Comparison of ENCODE assay signal across 20 cellular contexts in the genomic region with DNA sequence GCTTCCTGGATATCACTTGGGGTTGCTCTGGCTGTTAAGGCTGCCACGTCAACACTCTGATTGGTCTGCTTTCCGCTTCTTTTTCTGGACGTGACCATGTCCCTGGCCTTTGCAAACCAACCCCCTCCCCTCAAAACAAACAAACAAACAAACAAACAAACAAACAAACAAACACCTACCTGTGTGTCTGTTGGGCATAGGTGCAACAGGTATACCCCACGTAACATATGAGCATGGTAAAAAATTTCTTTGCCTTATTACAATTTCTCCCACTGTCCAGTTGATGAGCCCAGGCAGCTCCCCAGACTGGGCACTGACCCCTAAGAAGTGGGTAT.
DNase-seq lines count a peak whose midpoint lies in the region; ATAC-seq, FAIRE-seq and TF ChIP-seq lines count a peak whose summit lies in the region.
"Had no signal": no experiment of that assay in that cellular context is flagged by ENCODE, and none has a peak within 500 bp of the region (broad histone marks: within the 10 kb centered on the region; RNA-seq: fewer than 3 reads in every experiment).

No MANE protein-coding gene starts in this region.

- RAD21 ChIA-PET in GM12878 (lab: Charles Lee; ENCODE audit: unreplicated experiment): no interaction called here

- POLR2A ChIA-PET in GM12878 (lab: Charles Lee): no interaction called here

- no peak for TF ChIP-seq RAD21 in GM12878 (IDR thresholded peaks at IDR 0.05; ENCODE audit: insufficient read depth, low read depth, low read length)

- H3K4me3 Mint-ChIP-seq in CD14-positive monocyte: no peak overlapping the region
- H3K4me3 Mint-ChIP-seq: activated B cell treated with CpG ODN at 0.5 μM for 24 hours; activated naive CD8-positive, alpha-beta T cell; CD4-positive, CD25-positive, alpha-beta regulatory T cell; stimulated activated naive CD8-positive, alpha-beta T cell treated with anti-CD3 and anti-CD28 coated beads, Interleukin-15, amount 100 ng/mL, for 72 hours had no signal

- in situ Hi-C loops in GM12878 (cut with MboI): no loop called here

- 42% methylated on average over 4 of the region's 4 CpGs for WGBS in GM12878 (ENCODE audit: insufficient coverage, insufficient replicate concordance, low lambda C conversion rate, missing lambda C conversion rate)

- TF ChIP-seq CTCF in CD14-positive monocyte (IDR thresholded peaks at IDR 0.05) (no peak), HL-60 (IDR thresholded peaks at IDR 0.05; ENCODE audit: insufficient read depth, low read length) (no peak), GM12878 (IDR thresholded peaks at IDR 0.05 in 2 of 3, conservative IDR thresholded peaks at IDR 0.05 in 1 of 3; ENCODE audit: control insufficient read depth in 2 of 3, extremely low read depth in 1 of 3, insufficient read depth in 1 of 3, low read depth in 3 of 3, low read length in 3 of 3) (no peak)

- intact Hi-C loops in CD14-positive monocyte (cut with micrococcal nuclease) (no loop called here), GM12878 (cut with micrococcal nuclease; ENCODE audit: unreplicated experiment) (loop anchor here (10.0 kb wide), 1 partner anchor 97 kb away; no protein-coding TSS in a partner anchor)

- no peaks in the 10 kb centered on the region for H3K79me2 ChIP-seq in GM12878 (ENCODE audit: control insufficient read depth, insufficient read depth, low read length)

- no peaks in the 10 kb centered on the region for H3K4me1 ChIP-seq in GM12878 (ENCODE audit: control insufficient read depth, insufficient read depth, low read length)
- H3K4me1 ChIP-seq in iPS-18a (ENCODE audit: control insufficient read depth, low read depth, low read length): peaks cover 8% of the 10 kb centered on the region
- H3K4me1 ChIP-seq: ascending aorta, thyroid gland had no signal

- H3K27ac ChIP-seq in HL-60 (replicated peaks) (peak overlapping the region; percentile 39; the same call in 1 of the 2 replicates), GM12878 (ENCODE audit: control insufficient read depth, insufficient read depth) (no peak overlapping the region), iPS-18a (ENCODE audit: low read length) (peak overlapping the region; percentile 41)
- H3K27ac ChIP-seq: ascending aorta, foreskin keratinocyte, thyroid gland had no signal

- H3K36me3 Mint-ChIP-seq in CD14-positive monocyte: no peaks in the 10 kb centered on the region
- H3K36me3 Mint-ChIP-seq: CD4-positive, CD25-positive, alpha-beta regulatory T cell had no signal

- no peak overlapping the region for H3K27ac Mint-ChIP-seq in CD14-positive monocyte
- H3K27ac Mint-ChIP-seq: activated B cell treated with CpG ODN at 0.5 μM for 24 hours; activated naive CD8-positive, alpha-beta T cell; activated T-helper 2 cell treated with anti-CD3 and anti-CD28 coated beads, Interferon-gamma antibody, Interleukin-2, Interleukin-4, amounts not matched to agents 10 μg/mL and 5 μg/mL and 100 μg/mL, durations not matched to agents 14 hours and 24 hours and 36 hours; CD4-positive, CD25-positive, alpha-beta regulatory T cell had no signal

- H3K4me3 ChIP-seq in HL-60 (replicated peaks; ENCODE audit: insufficient read depth, low read length): no peak overlapping the region
- no peak overlapping the region for H3K4me3 ChIP-seq in GM12878
- no peak overlapping the region for H3K4me3 ChIP-seq in iPS-18a (ENCODE audit: low read length)
- H3K4me3 ChIP-seq: ascending aorta, thyroid gland had no signal

- no peak for TF ChIP-seq POLR2A in GM12878 (IDR thresholded peaks at IDR 0.05; ENCODE audit: low read depth, low read length)

- SMC1A ChIA-PET in GM12878 (lab: Charles Lee; ENCODE audit: uncharacterized antibody, unreplicated experiment): no interaction called here

- DNase-seq in CD14-positive monocyte (ENCODE audit: low spot score) (peak; percentile 23), HL-60 (ENCODE audit: low read depth in 1 of 2, low spot score in 1 of 2) (no peak), GM12878 (ENCODE audit: low read depth, low spot score) (no peak), inferior parietal cortex (ENCODE audit: extremely low spot score) (no peak), activated gamma-delta T cell treated with Interleukin-2 at 50 U/mL for 16 hours (no peak)
- no peak for DNase-seq in effector CD8-positive, alpha-beta T cell (lab: John Stamatoyannopoulos, UW)
- DNase-seq: activated B cell treated with CpG ODN at 0.5 μM for 24 hours, NCI-H1105 treated with DMSO at 0.1 percent for 48 hours, NCI-H2081 treated with DMSO at 0.1 percent for 48 hours, T-helper 9 cell, thyroid gland had no signal

- H3K4me2 ChIP-seq in GM12878 (ENCODE audit: control insufficient read depth, insufficient read depth): no peak overlapping the region

- H3K36me3 ChIP-seq in GM12878 (ENCODE audit: control insufficient read depth in 2 of 2, insufficient read depth in 2 of 2, low read length in 1 of 2) (no peaks in the 10 kb centered on the region), iPS-18a (ENCODE audit: control insufficient read depth, low read depth, low read length) (peaks cover 75% of the 10 kb centered on the region)
- H3K36me3 ChIP-seq: ascending aorta, thyroid gland had no signal

- CTCF ChIA-PET in GM12878 (lab: Yijun Ruan, JAX): no interaction called here

- BruUV-seq in GM12878 (replicated peaks; lab: Mats Ljungman, UMichigan): no TSS peak

- H3K4me1 Mint-ChIP-seq in CD14-positive monocyte: peaks cover 13% of the 10 kb centered on the region
- H3K4me1 Mint-ChIP-seq: activated B cell treated with CpG ODN at 0.5 μM for 24 hours; CD4-positive, CD25-positive, alpha-beta regulatory T cell had no signal

- no peak for TF ChIP-seq EP300 in GM12878 (IDR thresholded peaks at IDR 0.05; ENCODE audit: borderline replicate concordance in 1 of 2, control insufficient read depth in 1 of 2, low read depth in 2 of 2, low read length in 2 of 2)

- H2AFZ ChIP-seq in GM12878 (ENCODE audit: control insufficient read depth, low read depth, low read length): peak overlapping the region; percentile 6; the same call in 1 of the 2 replicates

- no peak for ATAC-seq in GM12878
- ATAC-seq in HG03196 (IDR thresholded peaks at IDR 0.05; ENCODE audit: unreplicated experiment): no peak

- H3K9ac ChIP-seq in GM12878 (ENCODE audit: control insufficient read depth, insufficient read depth, low read length) (no peak overlapping the region), iPS-18a (ENCODE audit: low read length) (no peak overlapping the region)

- no peak for FAIRE-seq in GM12878 (lab: Jason Lieb, UNC)
- FAIRE-seq: GM12892 had no signal

- peaks cover 0 to 7% (median under 1%) of the 10 kb centered on the region in 3 donors for H3K27me3 Mint-ChIP-seq in CD14-positive monocyte (ENCODE audit: low read depth in 3 of 3)
- H3K27me3 Mint-ChIP-seq: activated B cell treated with CpG ODN at 0.5 μM for 24 hours; activated naive CD8-positive, alpha-beta T cell; stimulated activated naive CD8-positive, alpha-beta T cell treated with anti-CD3 and anti-CD28 coated beads, Interleukin-15, amount 100 ng/mL, for 72 hours had no signal

- no peaks in the 10 kb centered on the region for H3K9me3 Mint-ChIP-seq in CD14-positive monocyte
- H3K9me3 Mint-ChIP-seq: activated B cell treated with CpG ODN at 0.5 μM for 24 hours; activated T-helper 2 cell treated with anti-CD3 and anti-CD28 coated beads, Interferon-gamma antibody, Interleukin-2, Interleukin-4, amounts not matched to agents 10 μg/mL and 5 μg/mL and 100 μg/mL, durations not matched to agents 14 hours and 24 hours and 36 hours; CD4-positive, CD25-positive, alpha-beta regulatory T cell; stimulated activated naive CD8-positive, alpha-beta T cell treated with anti-CD3 and anti-CD28 coated beads, Interleukin-15, amount 100 ng/mL, for 72 hours had no signal

- no peaks in the 10 kb centered on the region for H4K20me1 ChIP-seq in GM12878 (ENCODE audit: control insufficient read depth, insufficient read depth)

- no peaks in the 10 kb centered on the region for H3K27me3 ChIP-seq in HL-60 (ENCODE audit: insufficient read depth, poor library complexity, severe bottlenecking)
- H3K27me3 ChIP-seq in GM12878 (replicated peaks in 1 of 2; ENCODE audit: control insufficient read depth in 2 of 2, insufficient read depth in 2 of 2, low read length in 1 of 2): no peaks in the 10 kb centered on the region
- H3K27me3 ChIP-seq in iPS-18a (ENCODE audit: control insufficient read depth, insufficient read depth, low read length): no peaks in the 10 kb centered on the region
- H3K27me3 ChIP-seq: ascending aorta, thyroid gland had no signal

- no peaks in the 10 kb centered on the region for H3K9me3 ChIP-seq in GM12878 (replicated peaks; ENCODE audit: control insufficient read depth, insufficient read depth, low read length)
- H3K9me3 ChIP-seq in iPS-18a (ENCODE audit: control insufficient read depth, low read depth, low read length): no peaks in the 10 kb centered on the region
- H3K9me3 ChIP-seq: ascending aorta, thyroid gland had no signal

TF ChIP-seq in GM12878, 131 proteins besides CTCF, POLR2A, EP300 and RAD21 (continues in another document):
- no peak for TF ChIP-seq YY1 (IDR thresholded peaks at IDR 0.05; ENCODE audit: low read depth, low read length)
- TF ChIP-seq NR2F1 (conservative IDR thresholded peaks at IDR 0.05): no peak
- no peak for TF ChIP-seq RB1 (IDR thresholded peaks at IDR 0.05; ENCODE audit: borderline replicate concordance)
- TF ChIP-seq JUND (IDR thresholded peaks at IDR 0.05; ENCODE audit: low read depth, low read length): no peak
- TF ChIP-seq BRCA1 (IDR thresholded peaks at IDR 0.05; ENCODE audit: low read depth, low read length): no peak
- TF ChIP-seq RAD51 (IDR thresholded peaks at IDR 0.05): no peak
- TF ChIP-seq ESRRA (IDR thresholded peaks at IDR 0.05; ENCODE audit: low read length): no peak
- no peak for TF ChIP-seq TARDBP (IDR thresholded peaks at IDR 0.05; ENCODE audit: borderline replicate concordance)
